ENCODE assay signal across 9 cellular contexts in the genomic region with DNA sequence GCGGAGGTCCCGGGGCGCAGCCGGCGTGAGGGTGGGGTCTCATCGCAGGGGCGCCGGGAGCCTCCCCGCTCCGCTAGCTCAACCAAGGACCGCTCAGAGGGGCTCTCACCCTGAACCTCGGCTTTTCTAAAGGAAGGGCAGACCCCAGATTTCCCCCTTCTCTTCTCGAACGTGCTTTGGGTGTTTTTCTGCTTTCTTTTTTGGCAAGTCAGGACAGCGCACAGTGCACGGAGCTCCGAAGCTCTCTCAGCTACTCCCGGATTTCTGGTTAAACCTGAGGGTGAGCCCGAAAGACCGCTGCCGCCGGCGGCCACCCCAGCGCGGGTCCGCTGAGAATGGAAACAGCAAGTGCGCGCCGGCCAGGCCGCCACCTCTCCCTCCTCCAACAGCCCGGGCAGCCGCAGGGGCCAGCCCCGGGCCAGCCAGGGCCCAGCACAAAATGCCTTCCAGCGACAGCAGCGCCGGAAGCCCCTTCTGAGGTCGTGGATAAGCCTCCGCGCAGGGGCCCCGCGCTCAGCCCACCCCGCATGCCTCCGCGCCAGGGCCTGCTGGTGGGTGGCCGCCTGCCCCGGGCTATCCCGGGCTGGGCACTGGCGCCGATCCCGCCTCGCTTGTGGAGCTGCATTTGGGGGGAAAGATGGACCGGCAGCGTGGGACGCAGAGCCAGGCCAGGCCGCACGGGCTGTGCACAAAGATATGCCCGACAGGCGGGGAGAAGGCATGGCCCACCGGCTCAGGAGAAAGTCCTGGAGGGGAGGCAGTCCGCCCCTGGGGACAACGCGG. TPM values are rescaled to one million over a fixed set of nuclear protein-coding genes. Genes with fewer than 3 reads are reported as not detected.
DNase-seq lines count a peak whose midpoint lies in the region; ATAC-seq and TF ChIP-seq lines count a peak whose summit lies in the region.
"Had no signal": no experiment of that assay in that cellular context is flagged by ENCODE, and none has a peak within 500 bp of the region (broad histone marks: within the 10 kb centered on the region; RNA-seq: fewer than 3 reads in every experiment).

No MANE protein-coding gene starts in this region.

- peaks cover 11% of the 10 kb centered on the region for H3K36me3 ChIP-seq in DND-41 (ENCODE audit: insufficient read depth, low read length)
- H3K36me3 ChIP-seq in ovary = no peaks in the 10 kb centered on the region

- ATAC-seq in DND-41 (ENCODE audit: insufficient read depth, low read depth) (peak; percentile 22; the same call in 1 of the 3 replicates), Right ventricle myocardium superior (ENCODE audit: poor library complexity) (peak; percentile 61), GM21528 (IDR thresholded peaks at IDR 0.05; ENCODE audit: low FRiP score, unreplicated experiment) (no peak)
- ATAC-seq: HCT116 had no signal

- no peaks in the 10 kb centered on the region for H3K4me1 ChIP-seq in DND-41 (ENCODE audit: insufficient read depth, low read length)
- peaks cover 6% of the 10 kb centered on the region for H3K4me1 ChIP-seq in ovary (ENCODE audit: insufficient read depth)

- peaks cover 18% of the 10 kb centered on the region for H3K4me1 Mint-ChIP-seq in activated CD4-positive, alpha-beta memory T cell treated with anti-CD3 and anti-CD28 coated beads, Interleukin-2, amount 10 ng/mL, durations not matched to agents 7 days and 5 days

- DNase-seq in DND-41 (no peak), Right ventricle myocardium superior (no peak), ovary (peak in 2 of 5 donors; percentile 33 to 50), DMS79 (lab: John Stamatoyannopoulos, UW) (no peak), SIG-M5 (lab: John Stamatoyannopoulos, UW) (no peak), NCI-H2081 (lab: John Stamatoyannopoulos, UW) (no peak)
- no peak for DNase-seq in activated CD4-positive, alpha-beta memory T cell treated with anti-CD3 and anti-CD28 coated beads, Interleukin-2, amount 10 ng/mL, durations not matched to agents 7 days and 5 days

- CTCF ChIA-PET in activated CD4-positive, alpha-beta memory T cell treated with anti-CD3 and anti-CD28 coated beads, Interleukin-2, amount 10 ng/mL, durations not matched to agents 7 days and 5 days (lab: Charles Lee) = interaction anchor here (0.7 to 1.5 kb wide), 3 partner anchors 14 to 58 kb away, joined by 3 read pairs; no protein-coding TSS in a partner anchor

- no peaks in the 10 kb centered on the region for H3K9me3 Mint-ChIP-seq in activated CD4-positive, alpha-beta memory T cell treated with anti-CD3 and anti-CD28 coated beads, Interleukin-2, amount 10 ng/mL, durations not matched to agents 7 days and 5 days

- H3K4me3 ChIP-seq in DND-41 (ENCODE audit: low read depth in 1 of 2, low read length in 2 of 2) (no peak overlapping the region), ovary (peak overlapping the region; percentile 44)

- H3K9me3 ChIP-seq in DND-41 (ENCODE audit: insufficient read depth, low read length, severe bottlenecking) (no peaks in the 10 kb centered on the region), ovary (no peaks in the 10 kb centered on the region)

- H3K27me3 ChIP-seq in DND-41 (ENCODE audit: insufficient read depth, low read length, poor library complexity) = no peaks in the 10 kb centered on the region
- H3K27me3 ChIP-seq in ovary = no peaks in the 10 kb centered on the region

- no peak overlapping the region for H3K27ac ChIP-seq in DND-41 (ENCODE audit: low read length)
- H3K27ac ChIP-seq in ovary = no peak overlapping the region

- no peak overlapping the region for H3K4me2 ChIP-seq in DND-41 (ENCODE audit: insufficient read depth, low read length)

- TF ChIP-seq CTCF in DND-41 (IDR thresholded peaks at IDR 0.05; ENCODE audit: borderline replicate concordance, extremely low read depth, low read length, poor library complexity, severe bottlenecking) (no peak), ovary (IDR thresholded peaks at IDR 0.05) (no peak)

- intact Hi-C loops in Right ventricle myocardium superior (cut with DNase I) = no loop called here
- intact Hi-C loops in ovary (cut with DNase I) = no loop called here

- peaks cover 11% of the 10 kb centered on the region for H3K36me3 Mint-ChIP-seq in activated CD4-positive, alpha-beta memory T cell treated with anti-CD3 and anti-CD28 coated beads, Interleukin-2, amount 10 ng/mL, durations not matched to agents 7 days and 5 days (ENCODE audit: low read depth)

- H3K79me2 ChIP-seq in DND-41 (ENCODE audit: insufficient read depth, low read length) = no peaks in the 10 kb centered on the region

- no peak for TF ChIP-seq POLR2A in ovary (IDR thresholded peaks at IDR 0.05)

- TF ChIP-seq EP300 in ovary (IDR thresholded peaks at IDR 0.05) = no peak

- H2AFZ ChIP-seq in DND-41 (ENCODE audit: low read depth, low read length) = no peak overlapping the region

- POLR2A ChIA-PET in activated CD4-positive, alpha-beta memory T cell treated with anti-CD3 and anti-CD28 coated beads, Interleukin-2, amount 10 ng/mL, durations not matched to agents 7 days and 5 days (lab: Charles Lee) = interaction anchor here (1.0 to 1.2 kb wide), 2 partner anchors 8 to 9 kb away, joined by 4 read pairs; a partner anchor contains a TSS

- peak overlapping the region; percentile 68 for H3K4me3 Mint-ChIP-seq in activated CD4-positive, alpha-beta memory T cell treated with anti-CD3 and anti-CD28 coated beads, Interleukin-2, amount 10 ng/mL, durations not matched to agents 7 days and 5 days

- no peak overlapping the region for H3K9ac ChIP-seq in DND-41 (ENCODE audit: low read depth, low read length)

- H3K27me3 Mint-ChIP-seq in activated CD4-positive, alpha-beta memory T cell treated with anti-CD3 and anti-CD28 coated beads, Interleukin-2, amount 10 ng/mL, durations not matched to agents 7 days and 5 days = peaks cover 25% of the 10 kb centered on the region

- no peak overlapping the region for H3K27ac Mint-ChIP-seq in activated CD4-positive, alpha-beta memory T cell treated with anti-CD3 and anti-CD28 coated beads, Interleukin-2, amount 10 ng/mL, durations not matched to agents 7 days and 5 days

- WGBS in ovary, 3 donors = 3 to 4% (median 3%) methylated on average over 50 to 62 of the region's 62 CpGs

- no peaks in the 10 kb centered on the region; the same call in 1 of the 2 replicates for H4K20me1 ChIP-seq in DND-41 (ENCODE audit: insufficient read depth, low read length)

RNA-seq across cellular contexts. Expression of a gene that starts 8.2 kb away (rescaled TPM):
- total RNA-seq in activated CD4-positive, alpha-beta memory T cell treated with anti-CD3 and anti-CD28 coated beads, Interleukin-2, amount 10 ng/mL, durations not matched to agents 7 days and 5 days = not detected
- total RNA-seq in Right ventricle myocardium superior (0.16 TPM), ovary (1 to 10 TPM in 2 of 7 donors, under 1 TPM in 4, not detected in 1; 0.37 to 2.6 (median 0.68) TPM)
- 1 to 10 TPM in 1 of 2 donors, under 1 TPM in 1; 0.31 to 3.5 TPM for polyA plus RNA-seq in ovary
